Comparison of ENCODE assay signal across 17 cellular contexts in genomic region chr9:133367221-133367620, GRCh38.
"Had no signal": no experiment of that assay in that cellular context is flagged by ENCODE, and none has a peak within 500 bp of the region (broad histone marks: within the 10 kb centered on the region; RNA-seq: fewer than 3 reads in every experiment).

No MANE protein-coding gene starts in this region.

- H3K27me3 ChIP-seq: left lung had no signal

- H3K4me3 ChIP-seq: coronary artery, left lung, mucosa of descending colon had no signal

- DNase-seq: activated CD4-positive, CD25-positive, alpha-beta regulatory T cell treated with anti-CD3 and anti-CD28 coated beads, Interleukin-2, amount 50 U/mL, for 72 hours; activated effector memory CD4-positive, alpha-beta T cell treated with Interleukin-2 at 50 U/mL for 16 hours; central memory CD4-positive, alpha-beta T cell; effector CD4-positive, alpha-beta T cell; foreskin fibroblast; hippocampal formation; naive thymus-derived CD4-positive, alpha-beta T cell; posterior cingulate gyrus; retina; stimulated activated CD4-positive, alpha-beta T cell treated with anti-CD3 and anti-CD28 coated beads, Interleukin-15, amount 100 ng/mL, for 24 hours; stimulated activated CD4-positive, alpha-beta T cell treated with anti-CD3 and anti-CD28 coated beads, Interleukin-4, amount 100 ng/mL, for 4 hours; stimulated activated CD8-positive, alpha-beta memory T cell treated with anti-CD3 and anti-CD28 coated beads, Interleukin-4, amount 100 ng/mL, for 48 hours; stimulated activated naive CD8-positive, alpha-beta T cell treated with anti-CD3 and anti-CD28 coated beads, Interleukin-15, Interleukin-2, amounts not matched to agents 100 U/mL and 50 U/mL, for 24 hours had no signal

- ATAC-seq: activated naive CD4-positive, alpha-beta T cell treated with anti-CD3 and anti-CD28 coated beads, Interleukin-2, amount 50 U/mL, for 72 hours; left lung; mucosa of descending colon; naive thymus-derived CD4-positive, alpha-beta T cell; stimulated activated naive CD8-positive, alpha-beta T cell treated with anti-CD3 and anti-CD28 coated beads, Interleukin-15, Interleukin-2, amounts not matched to agents 100 U/mL and 50 U/mL, for 24 hours had no signal

- H3K27ac ChIP-seq: coronary artery, left lung had no signal

- H3K9me3 ChIP-seq: left lung, mucosa of descending colon had no signal
